18 cellular contexts compared by ENCODE assay signal in the genomic region with DNA sequence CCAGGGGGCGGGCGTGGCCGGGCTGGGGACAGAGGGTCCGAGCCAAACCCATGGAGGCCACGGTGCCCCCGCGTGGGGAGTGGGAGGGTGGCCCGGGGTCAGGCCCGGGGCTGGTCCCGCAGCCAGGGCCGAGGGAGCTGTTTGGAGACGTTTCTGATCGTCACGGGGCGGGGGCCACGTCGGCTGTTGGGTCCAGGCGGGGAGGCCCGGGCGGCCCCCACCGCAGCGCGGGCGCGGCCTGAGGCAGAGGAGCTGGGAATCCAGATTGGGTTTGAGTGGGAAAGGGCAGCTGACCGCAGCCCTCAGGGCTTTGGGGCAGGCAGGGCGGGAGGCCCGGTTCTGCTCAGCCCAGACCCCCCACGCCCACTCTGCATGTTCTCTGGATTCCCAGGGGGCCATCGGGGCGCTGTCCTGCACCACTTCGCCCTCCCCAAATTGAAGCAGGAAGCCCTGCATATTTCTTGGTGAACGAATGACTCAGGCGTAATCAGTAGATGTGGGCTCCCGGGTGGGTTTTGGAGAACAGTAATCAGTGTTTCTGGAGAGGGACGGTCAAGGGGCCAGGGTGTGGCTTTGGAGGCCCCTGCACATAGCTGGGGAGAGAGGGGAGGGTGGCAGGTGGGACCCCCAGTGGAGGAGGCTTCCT. TPM values are rescaled to one million over a fixed set of nuclear protein-coding genes. Genes with fewer than 3 reads are reported as not detected.
DNase-seq lines count a peak whose midpoint lies in the region; ATAC-seq and TF ChIP-seq lines count a peak whose summit lies in the region.
"Had no signal": no experiment of that assay in that cellular context is flagged by ENCODE, and none has a peak within 500 bp of the region (broad histone marks: within the 10 kb centered on the region; RNA-seq: fewer than 3 reads in every experiment).

No MANE protein-coding gene starts in this region.

- no peaks in the 10 kb centered on the region for H3K9me3 ChIP-seq in Panc1 (ENCODE audit: control insufficient read depth, insufficient read depth, low read depth, low read length)
- H3K9me3 ChIP-seq: sigmoid colon had no signal

- H3K27ac ChIP-seq in Panc1 (ENCODE audit: low read length): no peak overlapping the region
- H3K27ac ChIP-seq: cardiac muscle cell, sigmoid colon had no signal

- in situ Hi-C loops in Panc1 (cut with HindIII; ENCODE audit: low pct_unique_long_range_greater_than_20kb, low sequenced_read_pairs): no loop called here

- peaks cover 12% of the 10 kb centered on the region for H3K4me1 ChIP-seq in Panc1 (ENCODE audit: control insufficient read depth, insufficient read depth, low read length)
- H3K4me1 ChIP-seq: sigmoid colon had no signal

- no peak overlapping the region for H3K27ac Mint-ChIP-seq in activated naive CD4-positive, alpha-beta T cell treated with anti-CD3 and anti-CD28 coated beads, Interleukin-2, amount 50 U/mL, for 72 hours
- H3K27ac Mint-ChIP-seq in stimulated activated memory B cell treated with anti-CD40 and anti-IgM and Interleukin-4, amounts not matched to agents 10 μg/mL and 1 μg/mL and 100 μg/mL, for 72 hours: no peak overlapping the region
- H3K27ac Mint-ChIP-seq: CD8-positive, alpha-beta memory T cell had no signal

- no peaks in the 10 kb centered on the region for H3K27me3 Mint-ChIP-seq in stimulated activated memory B cell treated with anti-CD40 and anti-IgM and Interleukin-4, amounts not matched to agents 10 μg/mL and 1 μg/mL and 100 μg/mL, for 72 hours
- H3K27me3 Mint-ChIP-seq: CD8-positive, alpha-beta memory T cell had no signal

- H3K4me1 Mint-ChIP-seq in stimulated activated memory B cell treated with anti-CD40 and anti-IgM and Interleukin-4, amounts not matched to agents 10 μg/mL and 1 μg/mL and 100 μg/mL, for 72 hours: no peaks in the 10 kb centered on the region
- H3K4me1 Mint-ChIP-seq: CD8-positive, alpha-beta memory T cell had no signal

- no peak for TF ChIP-seq CTCF in Panc1 (IDR thresholded peaks at IDR 0.05)

- H3K27me3 ChIP-seq in Panc1 (ENCODE audit: control insufficient read depth, insufficient read depth, low read length): no peaks in the 10 kb centered on the region
- H3K27me3 ChIP-seq: cardiac muscle cell, sigmoid colon had no signal

- no TSS peak for BruUV-seq in Panc1 (replicated peaks; lab: Mats Ljungman, UMichigan)

- H3K4me3 Mint-ChIP-seq in stimulated activated memory B cell treated with anti-CD40 and anti-IgM and Interleukin-4, amounts not matched to agents 10 μg/mL and 1 μg/mL and 100 μg/mL, for 72 hours: no peak overlapping the region

- POLR2A ChIA-PET in Panc1 (lab: Charles Lee): interaction anchor here (0.8 kb wide), 1 partner anchor 66 kb away, joined by 5 read pairs; no protein-coding TSS in a partner anchor

- H3K36me3 Mint-ChIP-seq in activated naive CD4-positive, alpha-beta T cell treated with anti-CD3 and anti-CD28 coated beads, Interleukin-2, amount 50 U/mL, for 72 hours: no peaks in the 10 kb centered on the region
- no peaks in the 10 kb centered on the region for H3K36me3 Mint-ChIP-seq in stimulated activated memory B cell treated with anti-CD40 and anti-IgM and Interleukin-4, amounts not matched to agents 10 μg/mL and 1 μg/mL and 100 μg/mL, for 72 hours
- H3K36me3 Mint-ChIP-seq: CD8-positive, alpha-beta memory T cell had no signal

- intact Hi-C loops in Panc1 (cut with micrococcal nuclease; ENCODE audit: unreplicated experiment) (no loop called here), left colon (cut with DNase I, micrococcal nuclease) (loop anchor here in 1 of 2 donors (10.0 kb wide), 1 partner anchor 53 kb away; the partner anchor contains the start of gene PRR33)

- no peak for DNase-seq in activated naive CD4-positive, alpha-beta T cell treated with anti-CD3 and anti-CD28 coated beads, Interleukin-2, amount 50 U/mL, for 72 hours (ENCODE audit: low spot score in 2 of 2)
- no peak for DNase-seq in activated naive CD4-positive, alpha-beta T cell treated with anti-CD3 and anti-CD28 coated beads, Interleukin-2, amount 50 U/mL, for 16 hours
- DNase-seq in Panc1 (ENCODE audit: low read depth, low spot score) (no peak), left colon (no peak), inferior parietal cortex (ENCODE audit: extremely low spot score) (no peak), activated gamma-delta T cell treated with Interleukin-2 at 50 U/mL for 16 hours (no peak)
- DNase-seq in effector CD4-positive, alpha-beta T cell: no peak
- DNase-seq: KBM-7, NCI-H1092, NCI-H2171, trophoblast cell had no signal

- CTCF ChIA-PET in Panc1 (lab: Charles Lee): interaction anchor here (0.5 to 1.1 kb wide), 4 partner anchors 20 to 295 kb away, joined by 3 to 5 read pairs (median 3); no protein-coding TSS in a partner anchor

- no peaks in the 10 kb centered on the region for H3K9me3 Mint-ChIP-seq in activated naive CD4-positive, alpha-beta T cell treated with anti-CD3 and anti-CD28 coated beads, Interleukin-2, amount 50 U/mL, for 72 hours
- H3K9me3 Mint-ChIP-seq in stimulated activated memory B cell treated with anti-CD40 and anti-IgM and Interleukin-4, amounts not matched to agents 10 μg/mL and 1 μg/mL and 100 μg/mL, for 72 hours: no peaks in the 10 kb centered on the region
- H3K9me3 Mint-ChIP-seq: CD8-positive, alpha-beta memory T cell had no signal

- no peaks in the 10 kb centered on the region for H3K36me3 ChIP-seq in Panc1 (ENCODE audit: control insufficient read depth, insufficient read depth, low read length)
- H3K36me3 ChIP-seq: cardiac muscle cell, sigmoid colon had no signal

- ATAC-seq in activated naive CD4-positive, alpha-beta T cell treated with anti-CD3 and anti-CD28 coated beads, Interleukin-2, amount 50 U/mL, for 72 hours: peak; percentile 25 to 67
- peak; percentile 37 for ATAC-seq in Panc1
- ATAC-seq in left colon: peak; percentile 64
- ATAC-seq in stimulated activated memory B cell treated with anti-CD40 and anti-IgM and Interleukin-4, amounts not matched to agents 10 μg/mL and 1 μg/mL and 100 μg/mL, for 72 hours: peak; percentile 65

- H3K4me3 ChIP-seq in Panc1 (ENCODE audit: low read depth in 2 of 2, low read length in 2 of 2): no peak overlapping the region
- H3K4me3 ChIP-seq: cardiac muscle cell, sigmoid colon had no signal

RNA-seq across cellular contexts. Expression of gene MRPL23, which starts 0.6 kb away (rescaled TPM):
- total RNA-seq in activated naive CD4-positive, alpha-beta T cell treated with anti-CD3 and anti-CD28 coated beads, Interleukin-2, amount 50 U/mL, for 72 hours: 100 to 1,000 TPM in 1 of 2 donors, 10 to 100 TPM in 1; 96.4 to 132 TPM
- total RNA-seq in Panc1 (2021; ENCODE audit: unreplicated experiment): 123 TPM
- polyA plus RNA-seq in Panc1 (2012; ENCODE audit: insufficient read length): 200 TPM
- 10 to 100 TPM; 65.8 to 79.0 TPM for total RNA-seq in left colon

RNA-seq across cellular contexts. Expression of gene TNNT3, which starts 28.2 kb away (rescaled TPM):
- 10 to 100 TPM; 10.3 to 12.9 TPM for total RNA-seq in activated naive CD4-positive, alpha-beta T cell treated with anti-CD3 and anti-CD28 coated beads, Interleukin-2, amount 50 U/mL, for 72 hours
- total RNA-seq in Panc1 (2021; ENCODE audit: unreplicated experiment) (0.41 TPM), left colon (under 1 TPM in 1 of 2 donors, not detected in 1; 0.73 TPM)
- polyA plus RNA-seq in Panc1 (2012; ENCODE audit: insufficient read length): not detected
- total RNA-seq: Daoy, H4 had no signal
- polyA plus RNA-seq: CD8-positive, alpha-beta memory T cell had no signal

RNA-seq across cellular contexts. Expression of gene H19, which starts 49.9 kb away (rescaled TPM):
- total RNA-seq in activated naive CD4-positive, alpha-beta T cell treated with anti-CD3 and anti-CD28 coated beads, Interleukin-2, amount 50 U/mL, for 72 hours: under 1 TPM in 1 of 2 donors, not detected in 1; 0.64 TPM
- total RNA-seq in Panc1 (2021; ENCODE audit: unreplicated experiment) (1,268 TPM), left colon (10 to 100 TPM in 1 of 2 donors, 1 to 10 TPM in 1; 7.4 to 14.2 TPM)
- polyA plus RNA-seq in Panc1 (2012; ENCODE audit: insufficient read length): 3,677 TPM
- total RNA-seq: CD8-positive, alpha-beta memory T cell; T-helper 2 cell treated with Interferon-gamma antibody and Interleukin-4, amounts not matched to agents 100 ng/mL and 5 ng/mL, for 36 hours had no signal
- polyA plus RNA-seq: CD8-positive, alpha-beta memory T cell had no signal

RNA-seq across cellular contexts. Expression of gene PRR33, which starts 56.0 kb away (rescaled TPM):
- total RNA-seq in activated naive CD4-positive, alpha-beta T cell treated with anti-CD3 and anti-CD28 coated beads, Interleukin-2, amount 50 U/mL, for 72 hours: under 1 TPM; 0.12 to 0.20 TPM
- total RNA-seq in Panc1 (2021; ENCODE audit: unreplicated experiment) (not detected), left colon (not detected)
- polyA plus RNA-seq in Panc1 (2012; ENCODE audit: insufficient read length): not detected
- total RNA-seq: cardiac muscle cell; CD8-positive, alpha-beta memory T cell; Daoy; H4; sigmoid colon; T-helper 2 cell treated with Interferon-gamma antibody and Interleukin-4, amounts not matched to agents 100 ng/mL and 5 ng/mL, for 36 hours had no signal
- polyA plus RNA-seq: cardiac muscle cell had no signal

Comparison
In these comparisons a context has a peak if more than half of its experiments do, and no peak if none do; other contexts are left out.
1. RNA of gene H19, which starts 49.9 kb away (total RNA-seq): 1,268 TPM in Panc1 (single experiment); 7.4 to 14.2 TPM in left colon and 0.64 TPM in activated naive CD4-positive, alpha-beta T cell treated with anti-CD3 and anti-CD28 coated beads, Interleukin-2, amount 50 U/mL, for 72 hours; every median in the first group is over 10 times any median in the second.
2. Peak in every context shown above with its lines, with median percentiles within 50 percentile points of each other: ATAC-seq.